ENCODE assay signal across 15 cellular contexts in genomic region chr12:117744418-117744817, GRCh38.
DNase-seq lines count a peak whose midpoint lies in the region; ATAC-seq lines count a peak whose summit lies in the region.
"Had no signal": no experiment of that assay in that cellular context is flagged by ENCODE, and none has a peak within 500 bp of the region (broad histone marks: within the 10 kb centered on the region; RNA-seq: fewer than 3 reads in every experiment).

No MANE protein-coding gene starts in this region.

- POLR2A ChIA-PET in activated CD8-positive, alpha-beta T cell treated with anti-CD3 and anti-CD28 coated beads, Interleukin-2, amount 10 ng/mL, durations not matched to agents 7 days and 5 days (lab: Charles Lee) = no interaction called here

- DNase-seq in ELF-1 (ENCODE audit: low read depth, low spot score) = peak; percentile 3
- peak; percentile 66 for DNase-seq in M059J (ENCODE audit: low read depth)
- peak; percentile 15 for DNase-seq in left kidney (ENCODE audit: low read depth, low spot score)
- no peak for DNase-seq in GOT3 (lab: John Stamatoyannopoulos, UW)
- no peak for DNase-seq in T1000 (lab: John Stamatoyannopoulos, UW)
- no peak for DNase-seq in activated CD8-positive, alpha-beta T cell treated with anti-CD3 and anti-CD28 coated beads, Interleukin-2, amount 10 ng/mL, durations not matched to agents 7 days and 5 days
- DNase-seq: Caco-2; CD4-positive, CD25-positive, alpha-beta regulatory T cell; CD8-positive, alpha-beta T cell; DMS153; DND-41; GDM1 had no signal

- no peaks in the 10 kb centered on the region for H3K36me3 Mint-ChIP-seq in activated CD8-positive, alpha-beta T cell treated with anti-CD3 and anti-CD28 coated beads, Interleukin-2, amount 10 ng/mL, durations not matched to agents 7 days and 5 days (ENCODE audit: low read depth)
- H3K36me3 Mint-ChIP-seq: CD4-positive, CD25-positive, alpha-beta regulatory T cell; CD8-positive, alpha-beta T cell had no signal

- ATAC-seq in activated CD8-positive, alpha-beta T cell treated with anti-CD3 and anti-CD28 coated beads, Interleukin-2, amount 10 ng/mL, durations not matched to agents 7 days and 5 days = no peak
- ATAC-seq: CD8-positive, alpha-beta T cell; GM12878; GM23338 had no signal

- no peaks in the 10 kb centered on the region for H3K4me1 Mint-ChIP-seq in activated CD8-positive, alpha-beta T cell treated with anti-CD3 and anti-CD28 coated beads, Interleukin-2, amount 10 ng/mL, durations not matched to agents 7 days and 5 days (ENCODE audit: low read depth)
- H3K4me1 Mint-ChIP-seq: B cell; CD4-positive, CD25-positive, alpha-beta regulatory T cell; GM23338 had no signal

- no peaks in the 10 kb centered on the region for H3K9me3 Mint-ChIP-seq in activated CD8-positive, alpha-beta T cell treated with anti-CD3 and anti-CD28 coated beads, Interleukin-2, amount 10 ng/mL, durations not matched to agents 7 days and 5 days (ENCODE audit: insufficient read depth)

- CTCF ChIA-PET in activated CD8-positive, alpha-beta T cell treated with anti-CD3 and anti-CD28 coated beads, Interleukin-2, amount 10 ng/mL, durations not matched to agents 7 days and 5 days (lab: Charles Lee) = no interaction called here

- H3K4me3 Mint-ChIP-seq in activated CD8-positive, alpha-beta T cell treated with anti-CD3 and anti-CD28 coated beads, Interleukin-2, amount 10 ng/mL, durations not matched to agents 7 days and 5 days = no peak overlapping the region
- H3K4me3 Mint-ChIP-seq: B cell; CD4-positive, CD25-positive, alpha-beta regulatory T cell; CD8-positive, alpha-beta T cell; GM23338 had no signal

- H3K27ac Mint-ChIP-seq in activated CD8-positive, alpha-beta T cell treated with anti-CD3 and anti-CD28 coated beads, Interleukin-2, amount 10 ng/mL, durations not matched to agents 7 days and 5 days = no peak overlapping the region
- H3K27ac Mint-ChIP-seq: B cell; CD4-positive, CD25-positive, alpha-beta regulatory T cell; CD8-positive, alpha-beta T cell; GM23338 had no signal

- H3K27me3 Mint-ChIP-seq in activated CD8-positive, alpha-beta T cell treated with anti-CD3 and anti-CD28 coated beads, Interleukin-2, amount 10 ng/mL, durations not matched to agents 7 days and 5 days (ENCODE audit: low read depth) = no peaks in the 10 kb centered on the region
- H3K27me3 Mint-ChIP-seq: CD4-positive, CD25-positive, alpha-beta regulatory T cell had no signal

Comparison
In these comparisons a context has a peak if more than half of its experiments do, and no peak if none do; other contexts are left out.
1. DNase-seq: peak in ELF-1 (single experiment), M059J (single experiment) and left kidney (single experiment); none in GOT3 (single experiment), T1000 (single experiment) and activated CD8-positive, alpha-beta T cell treated with anti-CD3 and anti-CD28 coated beads, Interleukin-2, amount 10 ng/mL, durations not matched to agents 7 days and 5 days (single experiment).